In the genomic region with DNA sequence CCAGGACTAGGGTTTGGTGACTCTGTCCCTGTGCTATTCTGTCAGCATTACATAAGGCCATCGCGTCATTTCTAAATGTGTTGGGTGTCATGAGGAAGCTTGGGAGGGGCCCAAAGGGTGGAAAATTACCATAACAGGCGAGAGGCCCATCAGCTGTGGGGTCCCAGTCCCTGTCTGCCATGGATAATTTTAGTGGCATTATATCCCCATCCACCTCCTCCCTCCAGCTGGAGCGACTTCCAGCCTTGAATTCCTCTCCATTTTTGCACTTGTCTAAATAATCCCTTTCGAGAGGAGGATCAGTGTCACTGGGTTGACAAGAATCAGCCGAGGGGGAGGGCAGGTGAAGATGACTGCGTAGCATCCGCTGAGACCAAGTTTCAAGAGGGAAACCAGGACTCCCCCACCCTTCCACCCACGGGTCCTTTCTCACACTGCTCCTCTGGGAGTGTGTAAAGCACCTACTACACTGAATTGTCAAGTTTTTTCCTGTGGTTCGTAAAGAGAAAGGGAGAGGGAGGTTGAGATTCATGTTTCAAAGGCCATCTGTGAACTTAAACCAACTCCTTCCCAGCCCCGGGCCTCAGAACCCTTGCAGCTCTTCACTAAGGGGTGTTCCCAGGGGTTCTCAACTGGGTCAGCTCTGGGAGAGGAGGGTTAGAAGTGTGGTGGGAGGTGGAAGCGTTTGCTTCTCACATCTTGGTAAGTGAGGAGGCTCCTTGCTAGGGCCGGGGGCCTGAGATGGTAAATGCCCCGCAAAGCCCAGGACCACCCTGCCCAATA, we compare ENCODE assay signal across 9 cellular contexts. TPM values are rescaled to one million over a fixed set of nuclear protein-coding genes. Genes with fewer than 3 reads are reported as not detected.
DNase-seq lines count a peak whose midpoint lies in the region; ATAC-seq and TF ChIP-seq lines count a peak whose summit lies in the region.
"Had no signal": no experiment of that assay in that cellular context is flagged by ENCODE, and none has a peak within 500 bp of the region (broad histone marks: within the 10 kb centered on the region; RNA-seq: fewer than 3 reads in every experiment).

No MANE protein-coding gene starts in this region.

- CTCF ChIA-PET in activated CD4-positive, alpha-beta T cell treated with anti-CD3 and anti-CD28 coated beads, Interleukin-2, amount 10 ng/mL, durations not matched to agents 7 days and 5 days (lab: Charles Lee): interaction anchor here (1.1 to 2.1 kb wide), 6 partner anchors 11 to 314 kb away, joined by 3 to 7 read pairs (median 4); no protein-coding TSS in a partner anchor

- peaks cover 51% of the 10 kb centered on the region for H4K20me1 ChIP-seq in GM23338 (replicated peaks; ENCODE audit: insufficient read depth)

- no peaks in the 10 kb centered on the region for H3K9me3 Mint-ChIP-seq in activated CD4-positive, alpha-beta T cell treated with anti-CD3 and anti-CD28 coated beads, Interleukin-2, amount 10 ng/mL, durations not matched to agents 7 days and 5 days
- H3K9me3 Mint-ChIP-seq in GM23338: no peaks in the 10 kb centered on the region; the same call in 2 of the 3 replicates

- no peaks in the 10 kb centered on the region for H3K27me3 Mint-ChIP-seq in activated CD4-positive, alpha-beta T cell treated with anti-CD3 and anti-CD28 coated beads, Interleukin-2, amount 10 ng/mL, durations not matched to agents 7 days and 5 days
- peaks cover 28% of the 10 kb centered on the region for H3K27me3 Mint-ChIP-seq in GM23338 (ENCODE audit: insufficient read depth, low read depth, poor library complexity)

- peak overlapping the region; percentile 90 for H3K27ac ChIP-seq in GM23338 (ENCODE audit: low read depth)
- H3K27ac ChIP-seq: SK-N-MC had no signal

- no peak overlapping the region for H2AFZ ChIP-seq in GM23338

- peaks cover 10% of the 10 kb centered on the region for H3K4me1 Mint-ChIP-seq in activated CD4-positive, alpha-beta T cell treated with anti-CD3 and anti-CD28 coated beads, Interleukin-2, amount 10 ng/mL, durations not matched to agents 7 days and 5 days
- peaks cover 79% of the 10 kb centered on the region for H3K4me1 Mint-ChIP-seq in GM23338

- H3K4me3 ChIP-seq in GM23338: no peak overlapping the region
- H3K4me3 ChIP-seq: SK-N-MC had no signal

- H3K27ac Mint-ChIP-seq in activated CD4-positive, alpha-beta T cell treated with anti-CD3 and anti-CD28 coated beads, Interleukin-2, amount 10 ng/mL, durations not matched to agents 7 days and 5 days: no peak overlapping the region
- H3K27ac Mint-ChIP-seq in GM23338: 0 out of 2 replicates have a peak overlapping the region, but pooled peaks have one; percentile 15

- no peaks in the 10 kb centered on the region for H3K36me3 Mint-ChIP-seq in activated CD4-positive, alpha-beta T cell treated with anti-CD3 and anti-CD28 coated beads, Interleukin-2, amount 10 ng/mL, durations not matched to agents 7 days and 5 days (ENCODE audit: low read depth)
- peaks cover 97% of the 10 kb centered on the region for H3K36me3 Mint-ChIP-seq in GM23338 (ENCODE audit: low read depth)

- TF ChIP-seq CTCF in GM23338 (conservative IDR thresholded peaks at IDR 0.05; ENCODE audit: low read depth in 2 of 2): no peak

- peaks cover 72% of the 10 kb centered on the region for H3K36me3 ChIP-seq in GM23338 (ENCODE audit: insufficient read depth)

- peaks cover 1% of the 10 kb centered on the region; the same call in 1 of the 2 replicates for H3K9me2 ChIP-seq in GM23338 (ENCODE audit: insufficient read depth)

- 0 out of 2 replicates have a peak overlapping the region, but pooled peaks have one; percentile 32 for H3K4me2 ChIP-seq in GM23338

- POLR2A ChIA-PET in activated CD4-positive, alpha-beta T cell treated with anti-CD3 and anti-CD28 coated beads, Interleukin-2, amount 10 ng/mL, durations not matched to agents 7 days and 5 days (lab: Charles Lee): no interaction called here

- peaks cover 81% of the 10 kb centered on the region for H3K4me1 ChIP-seq in GM23338 (ENCODE audit: insufficient read depth)

- no peak for ATAC-seq in GM23338

- H3K79me2 ChIP-seq in GM23338 (replicated peaks; ENCODE audit: insufficient read depth): peaks cover 7% of the 10 kb centered on the region; the same call in 1 of the 2 replicates

- no peaks in the 10 kb centered on the region for H3K27me3 ChIP-seq in GM23338 (ENCODE audit: insufficient read depth)

- H3K4me3 Mint-ChIP-seq in activated CD4-positive, alpha-beta T cell treated with anti-CD3 and anti-CD28 coated beads, Interleukin-2, amount 10 ng/mL, durations not matched to agents 7 days and 5 days: no peak overlapping the region
- H3K4me3 Mint-ChIP-seq in GM23338: no peak overlapping the region

- peak; percentile 12 to 24 for DNase-seq in activated CD4-positive, alpha-beta T cell treated with anti-CD3 and anti-CD28 coated beads, Interleukin-2, amount 50 U/mL, for 4 hours
- no peak for DNase-seq in activated CD4-positive, alpha-beta T cell treated with anti-CD3 and anti-CD28 coated beads, Interleukin-2, amount 10 ng/mL, durations not matched to agents 7 days and 5 days
- no peak for DNase-seq in GM23338 (ENCODE audit: low spot score)
- DNase-seq in NCI-H524 (lab: John Stamatoyannopoulos, UW): peak; percentile 89 to 92
- peak; percentile 25 for DNase-seq in stimulated activated CD4-positive, alpha-beta T cell treated with anti-CD3 and anti-CD28 coated beads, Interleukin-4, amount 100 ng/mL, for 1 hour
- DNase-seq in DMS114 treated with DMSO at 0.1 percent for 48 hours (lab: John Stamatoyannopoulos, UW; ENCODE audit: unreplicated experiment): no peak
- no peak for DNase-seq in iPS-NIHi11 (ENCODE audit: low spot score)
- DNase-seq in NCI-H69 (lab: John Stamatoyannopoulos, UW): no peak

- H3F3A ChIP-seq in GM23338 (replicated peaks; ENCODE audit: low read depth): peaks cover 98% of the 10 kb centered on the region

TF ChIP-seq in GM23338, 12 proteins besides CTCF, POLR2A, EP300 and RAD21 (continues in another document):
- TF ChIP-seq, protein P1, sequence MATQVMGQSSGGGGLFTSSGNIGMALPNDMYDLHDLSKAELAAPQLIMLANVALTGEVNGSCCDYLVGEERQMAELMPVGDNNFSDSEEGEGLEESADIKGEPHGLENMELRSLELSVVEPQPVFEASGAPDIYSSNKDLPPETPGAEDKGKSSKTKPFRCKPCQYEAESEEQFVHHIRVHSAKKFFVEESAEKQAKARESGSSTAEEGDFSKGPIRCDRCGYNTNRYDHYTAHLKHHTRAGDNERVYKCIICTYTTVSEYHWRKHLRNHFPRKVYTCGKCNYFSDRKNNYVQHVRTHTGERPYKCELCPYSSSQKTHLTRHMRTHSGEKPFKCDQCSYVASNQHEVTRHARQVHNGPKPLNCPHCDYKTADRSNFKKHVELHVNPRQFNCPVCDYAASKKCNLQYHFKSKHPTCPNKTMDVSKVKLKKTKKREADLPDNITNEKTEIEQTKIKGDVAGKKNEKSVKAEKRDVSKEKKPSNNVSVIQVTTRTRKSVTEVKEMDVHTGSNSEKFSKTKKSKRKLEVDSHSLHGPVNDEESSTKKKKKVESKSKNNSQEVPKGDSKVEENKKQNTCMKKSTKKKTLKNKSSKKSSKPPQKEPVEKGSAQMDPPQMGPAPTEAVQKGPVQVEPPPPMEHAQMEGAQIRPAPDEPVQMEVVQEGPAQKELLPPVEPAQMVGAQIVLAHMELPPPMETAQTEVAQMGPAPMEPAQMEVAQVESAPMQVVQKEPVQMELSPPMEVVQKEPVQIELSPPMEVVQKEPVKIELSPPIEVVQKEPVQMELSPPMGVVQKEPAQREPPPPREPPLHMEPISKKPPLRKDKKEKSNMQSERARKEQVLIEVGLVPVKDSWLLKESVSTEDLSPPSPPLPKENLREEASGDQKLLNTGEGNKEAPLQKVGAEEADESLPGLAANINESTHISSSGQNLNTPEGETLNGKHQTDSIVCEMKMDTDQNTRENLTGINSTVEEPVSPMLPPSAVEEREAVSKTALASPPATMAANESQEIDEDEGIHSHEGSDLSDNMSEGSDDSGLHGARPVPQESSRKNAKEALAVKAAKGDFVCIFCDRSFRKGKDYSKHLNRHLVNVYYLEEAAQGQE (IDR thresholded peaks at IDR 0.05; ENCODE audit: unreplicated experiment): no peak
- no peak for TF ChIP-seq ZNF114 (CRISPR knock-in tag; IDR thresholded peaks at IDR 0.05)
- no peak for TF ChIP-seq ZNF331 (CRISPR knock-in tag; IDR thresholded peaks at IDR 0.05; ENCODE audit: low read depth)
- TF ChIP-seq CREB1 (CRISPR knock-in tag; IDR thresholded peaks at IDR 0.05; ENCODE audit: low read depth): no peak
- no peak for TF ChIP-seq POLR2AphosphoS5 (IDR thresholded peaks at IDR 0.05; ENCODE audit: low read depth)
- TF ChIP-seq EZH2 (IDR thresholded peaks at IDR 0.05; ENCODE audit: low read depth, unreplicated experiment): no peak
- no peak for TF ChIP-seq STAT1 (IDR thresholded peaks at IDR 0.05; ENCODE audit: unreplicated experiment)
- TF ChIP-seq JUNB (IDR thresholded peaks at IDR 0.05; ENCODE audit: unreplicated experiment): no peak
- TF ChIP-seq EZH2phosphoT487 (IDR thresholded peaks at IDR 0.05; ENCODE audit: unreplicated experiment): no peak
- TF ChIP-seq, protein P2, sequence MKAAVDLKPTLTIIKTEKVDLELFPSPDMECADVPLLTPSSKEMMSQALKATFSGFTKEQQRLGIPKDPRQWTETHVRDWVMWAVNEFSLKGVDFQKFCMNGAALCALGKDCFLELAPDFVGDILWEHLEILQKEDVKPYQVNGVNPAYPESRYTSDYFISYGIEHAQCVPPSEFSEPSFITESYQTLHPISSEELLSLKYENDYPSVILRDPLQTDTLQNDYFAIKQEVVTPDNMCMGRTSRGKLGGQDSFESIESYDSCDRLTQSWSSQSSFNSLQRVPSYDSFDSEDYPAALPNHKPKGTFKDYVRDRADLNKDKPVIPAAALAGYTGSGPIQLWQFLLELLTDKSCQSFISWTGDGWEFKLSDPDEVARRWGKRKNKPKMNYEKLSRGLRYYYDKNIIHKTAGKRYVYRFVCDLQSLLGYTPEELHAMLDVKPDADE (IDR thresholded peaks at IDR 0.05): no peak
- no peak for TF ChIP-seq NANOG (IDR thresholded peaks at IDR 0.05; ENCODE audit: borderline replicate concordance)

RNA-seq across cellular contexts. Expression of a gene that starts 29.2 kb away (rescaled TPM):
- total RNA-seq in activated CD4-positive, alpha-beta T cell treated with anti-CD3 and anti-CD28 coated beads, Interleukin-2, amount 10 ng/mL, durations not matched to agents 7 days and 5 days: under 1 TPM in 1 of 2 experiments, not detected in 1; 0.12 TPM
- total RNA-seq in GM23338 (2014; rRNA removed; shearing (Covaris generic)): 305 and 381 TPM in 2 replicates
- polyA plus RNA-seq in GM23338 (2016; fragmentation: Nextera tagmentation; extraction: Ambion mirVana): 129 and 136 TPM in 2 replicates

RNA-seq across cellular contexts. Expression of a gene that starts 36.1 kb away (rescaled TPM):
- 10 to 100 TPM; 51.8 to 57.7 TPM for total RNA-seq in activated CD4-positive, alpha-beta T cell treated with anti-CD3 and anti-CD28 coated beads, Interleukin-2, amount 10 ng/mL, durations not matched to agents 7 days and 5 days
- total RNA-seq in GM23338 (2014; rRNA removed; shearing (Covaris generic)): 49.6 and 54.3 TPM in 2 replicates
- 14.6 and 15.2 TPM in 2 replicates for polyA plus RNA-seq in GM23338 (2016; fragmentation: Nextera tagmentation; extraction: Ambion mirVana)

Comparison
In these comparisons a context has a peak if more than half of its experiments do, and no peak if none do; other contexts are left out.
1. DNase-seq: peak in activated CD4-positive, alpha-beta T cell treated with anti-CD3 and anti-CD28 coated beads, Interleukin-2, amount 50 U/mL, for 4 hours (2 of 2), NCI-H524 (2 of 2) and stimulated activated CD4-positive, alpha-beta T cell treated with anti-CD3 and anti-CD28 coated beads, Interleukin-4, amount 100 ng/mL, for 1 hour (single experiment); none in activated CD4-positive, alpha-beta T cell treated with anti-CD3 and anti-CD28 coated beads, Interleukin-2, amount 10 ng/mL, durations not matched to agents 7 days and 5 days (single experiment), GM23338 (single experiment), DMS114 treated with DMSO at 0.1 percent for 48 hours (single experiment), iPS-NIHi11 (single experiment) and NCI-H69 (single experiment).
2. RNA of a gene that starts 29.2 kb away (total RNA-seq): 305 to 381 TPM in GM23338; 0.12 TPM in activated CD4-positive, alpha-beta T cell treated with anti-CD3 and anti-CD28 coated beads, Interleukin-2, amount 10 ng/mL, durations not matched to agents 7 days and 5 days; every median in the first group is over 100 times any median in the second.